Comparison of ENCODE assay signal across 18 cellular contexts in the genomic region with DNA sequence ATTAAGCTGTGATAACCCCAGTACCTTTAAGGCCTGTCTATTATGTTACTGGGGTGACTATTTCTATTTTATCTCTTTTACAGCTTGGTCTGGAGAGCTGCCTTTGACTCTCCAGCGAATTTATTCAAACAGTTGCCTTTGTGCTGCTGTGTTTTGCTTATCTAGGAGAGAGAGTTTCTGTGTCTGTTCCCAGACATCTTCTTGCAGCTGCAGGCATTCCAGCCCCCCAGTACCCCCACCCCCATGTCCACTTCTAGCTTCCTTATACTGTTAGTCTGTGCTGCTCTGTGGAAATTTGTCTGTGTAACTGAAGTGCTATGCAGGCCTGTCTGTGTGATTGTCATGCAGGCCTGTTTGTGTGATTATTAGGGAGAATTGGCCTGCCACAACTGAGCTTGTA.
DNase-seq lines count a peak whose midpoint lies in the region; ATAC-seq and TF ChIP-seq lines count a peak whose summit lies in the region.
"Had no signal": no experiment of that assay in that cellular context is flagged by ENCODE, and none has a peak within 500 bp of the region (broad histone marks: within the 10 kb centered on the region; RNA-seq: fewer than 3 reads in every experiment).

No MANE protein-coding gene starts in this region.

- no CpG with 5 or more reads among the region's 1 CpG for WGBS in mesodermal cell (ENCODE audit: insufficient coverage in 2 of 2), 2 experiments
- 0% methylated on average over 1 of the region's 1 CpG for whole genome bisulfite sequencing in smooth muscle cell (ENCODE audit: low lambda C conversion rate)

- H3K36me3 ChIP-seq in cardiac muscle cell (no peaks in the 10 kb centered on the region), HUES6 (ENCODE audit: control insufficient read depth, insufficient read depth, low read length) (no peaks in the 10 kb centered on the region), mesodermal cell (ENCODE audit: control insufficient read depth, insufficient read depth, low read length) (no peaks in the 10 kb centered on the region), smooth muscle cell (ENCODE audit: low read depth) (peaks cover 7% of the 10 kb centered on the region), lower lobe of right lung (no peaks in the 10 kb centered on the region)
- H3K36me3 ChIP-seq: HAP-1 had no signal

- peak overlapping the region; percentile 52 for H2AFZ ChIP-seq in smooth muscle cell (ENCODE audit: low read depth)
- H2AFZ ChIP-seq: GM23248 had no signal

- no peaks in the 10 kb centered on the region for H3K79me2 ChIP-seq in smooth muscle cell (ENCODE audit: low read depth)

- peak overlapping the region; percentile 19 for H3K9ac ChIP-seq in HUES6 (ENCODE audit: low read length)
- no peak overlapping the region for H3K9ac ChIP-seq in smooth muscle cell (ENCODE audit: low read depth)
- H3K9ac ChIP-seq: GM23248 had no signal

- H3F3A ChIP-seq in smooth muscle cell (ENCODE audit: low read depth), result peaks cover 4% of the 10 kb centered on the region

- TF ChIP-seq CTCF in cardiac muscle cell (IDR thresholded peaks at IDR 0.05; ENCODE audit: low read depth, low read length), result no peak
- no peak for TF ChIP-seq CTCF in smooth muscle cell (IDR thresholded peaks at IDR 0.05; ENCODE audit: borderline replicate concordance, insufficient read depth, poor library complexity, severe bottlenecking)
- no peak for TF ChIP-seq CTCF in lower lobe of right lung (IDR thresholded peaks at IDR 0.05)

- H4K20me1 ChIP-seq in smooth muscle cell (ENCODE audit: low read depth), result no peaks in the 10 kb centered on the region

- H3K4me1 ChIP-seq in cardiac muscle cell (ENCODE audit: low read depth) (peaks cover 8% of the 10 kb centered on the region), HUES6 (ENCODE audit: control insufficient read depth, insufficient read depth, low read length) (no peaks in the 10 kb centered on the region), mesodermal cell (ENCODE audit: control insufficient read depth, insufficient read depth, low read length, poor library complexity, severe bottlenecking) (no peaks in the 10 kb centered on the region), smooth muscle cell (ENCODE audit: low read depth) (no peaks in the 10 kb centered on the region), lower lobe of right lung (no peaks in the 10 kb centered on the region)
- H3K4me1 ChIP-seq: HAP-1 had no signal

- DNase-seq in cardiac muscle cell (ENCODE audit: low read depth in 1 of 2, low spot score in 1 of 2), result no peak
- DNase-seq in cardiac septum (ENCODE audit: low spot score), result no peak
- no peak for DNase-seq in smooth muscle cell (lab: John Stamatoyannopoulos, UW; ENCODE audit: unreplicated experiment)
- DNase-seq in GOT3 (lab: John Stamatoyannopoulos, UW), result no peak
- DNase-seq in lower lobe of right lung, result no peak
- DNase-seq: C1 segment of cervical spinal cord; CD4-positive, alpha-beta memory T cell; COR-L47; DMS153; DND-41; GDM1; GM23248; HFFc6 had no signal

- no peaks in the 10 kb centered on the region for H3K27me3 ChIP-seq in cardiac muscle cell
- H3K27me3 ChIP-seq in HUES6 (ENCODE audit: control insufficient read depth, insufficient read depth, low read length), result no peaks in the 10 kb centered on the region
- H3K27me3 ChIP-seq in smooth muscle cell (ENCODE audit: low read depth), result no peaks in the 10 kb centered on the region
- H3K27me3 ChIP-seq in lower lobe of right lung (ENCODE audit: low read depth), result no peaks in the 10 kb centered on the region

- intact Hi-C loops in cardiac septum (cut with DNase I), result no loop called here
- intact Hi-C loops in lower lobe of right lung (cut with DNase I), result no loop called here

- peak overlapping the region; percentile 8 for H3K4me2 ChIP-seq in smooth muscle cell

- H3K9me3 ChIP-seq in cardiac muscle cell (ENCODE audit: low read depth), result no peaks in the 10 kb centered on the region
- peaks cover 7% of the 10 kb centered on the region; the same call in 1 of the 2 replicates for H3K9me3 ChIP-seq in HUES6 (ENCODE audit: control insufficient read depth, insufficient read depth, low read depth, low read length)
- peaks cover 6% of the 10 kb centered on the region for H3K9me3 ChIP-seq in mesodermal cell (ENCODE audit: control insufficient read depth, low read length)
- H3K9me3 ChIP-seq in smooth muscle cell (replicated peaks; ENCODE audit: low read depth), result no peaks in the 10 kb centered on the region
- peaks cover 13% of the 10 kb centered on the region for H3K9me3 ChIP-seq in lower lobe of right lung
- H3K9me3 ChIP-seq: HAP-1 had no signal

- H3K27ac ChIP-seq in cardiac muscle cell (peak overlapping the region; percentile 60), HUES6 (ENCODE audit: low read depth, low read length) (no peak overlapping the region; the same call in 1 of the 2 replicates), mesodermal cell (ENCODE audit: low read depth, low read length, severe bottlenecking) (peak overlapping the region; percentile 64), smooth muscle cell (ENCODE audit: low read depth) (peak overlapping the region; percentile 46), lower lobe of right lung (no peak overlapping the region)
- H3K27ac ChIP-seq: GM23248 had no signal

- H3K4me3 ChIP-seq in cardiac muscle cell (no peak overlapping the region), HUES6 (ENCODE audit: low read depth, low read length) (no peak overlapping the region), mesodermal cell (ENCODE audit: extremely low read depth, insufficient read depth, low read length, poor library complexity, severe bottlenecking) (no peak overlapping the region), smooth muscle cell (no peak overlapping the region), lower lobe of right lung (no peak overlapping the region)
- H3K4me3 ChIP-seq: GM12878, GM23248, HAP-1 had no signal

- ATAC-seq in lower lobe of right lung (no peak), HG02571 (IDR thresholded peaks at IDR 0.05; ENCODE audit: unreplicated experiment) (no peak)
- ATAC-seq: GM12878 had no signal

Comparison
In these comparisons a context has a peak if more than half of its experiments do, and no peak if none do; other contexts are left out.
1. H3K27ac ChIP-seq: peak in cardiac muscle cell (single experiment), mesodermal cell (single experiment) and smooth muscle cell (single experiment); none in HUES6 (single experiment) and lower lobe of right lung (single experiment).